ENCODE assay signal across 1 cellular context in the genomic region with DNA sequence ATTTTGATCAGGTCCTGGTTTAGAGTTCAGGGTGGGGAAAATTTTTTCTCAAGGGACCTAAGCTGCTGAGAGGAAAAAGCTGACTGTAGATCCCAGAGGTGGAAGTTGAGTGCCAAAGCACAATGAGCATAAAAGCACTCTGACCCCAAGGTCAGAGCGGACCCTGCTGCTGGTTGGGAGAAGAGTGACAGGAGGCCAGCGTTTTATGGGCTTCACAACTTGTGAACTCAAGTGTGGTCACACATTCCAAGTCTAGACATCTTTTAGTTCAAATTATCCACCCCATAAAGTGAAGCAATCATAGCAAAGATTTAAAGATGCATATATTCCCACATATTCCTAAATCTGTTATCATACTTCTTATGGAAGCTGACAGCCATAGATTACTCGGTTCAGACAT.
TF ChIP-seq lines count a peak whose summit lies in the region.

No MANE protein-coding gene starts in this region.

TF ChIP-seq in GM23338, 12 proteins besides CTCF, POLR2A, EP300 and RAD21 (continued from another document):
- TF ChIP-seq NANOG (IDR thresholded peaks at IDR 0.05; ENCODE audit: borderline replicate concordance) (no peak), ZNF331 (CRISPR knock-in tag; IDR thresholded peaks at IDR 0.05; ENCODE audit: low read depth) (no peak)
- TF ChIP-seq, protein P1, sequence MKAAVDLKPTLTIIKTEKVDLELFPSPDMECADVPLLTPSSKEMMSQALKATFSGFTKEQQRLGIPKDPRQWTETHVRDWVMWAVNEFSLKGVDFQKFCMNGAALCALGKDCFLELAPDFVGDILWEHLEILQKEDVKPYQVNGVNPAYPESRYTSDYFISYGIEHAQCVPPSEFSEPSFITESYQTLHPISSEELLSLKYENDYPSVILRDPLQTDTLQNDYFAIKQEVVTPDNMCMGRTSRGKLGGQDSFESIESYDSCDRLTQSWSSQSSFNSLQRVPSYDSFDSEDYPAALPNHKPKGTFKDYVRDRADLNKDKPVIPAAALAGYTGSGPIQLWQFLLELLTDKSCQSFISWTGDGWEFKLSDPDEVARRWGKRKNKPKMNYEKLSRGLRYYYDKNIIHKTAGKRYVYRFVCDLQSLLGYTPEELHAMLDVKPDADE (IDR thresholded peaks at IDR 0.05), result no peak
- TF ChIP-seq, protein P2, sequence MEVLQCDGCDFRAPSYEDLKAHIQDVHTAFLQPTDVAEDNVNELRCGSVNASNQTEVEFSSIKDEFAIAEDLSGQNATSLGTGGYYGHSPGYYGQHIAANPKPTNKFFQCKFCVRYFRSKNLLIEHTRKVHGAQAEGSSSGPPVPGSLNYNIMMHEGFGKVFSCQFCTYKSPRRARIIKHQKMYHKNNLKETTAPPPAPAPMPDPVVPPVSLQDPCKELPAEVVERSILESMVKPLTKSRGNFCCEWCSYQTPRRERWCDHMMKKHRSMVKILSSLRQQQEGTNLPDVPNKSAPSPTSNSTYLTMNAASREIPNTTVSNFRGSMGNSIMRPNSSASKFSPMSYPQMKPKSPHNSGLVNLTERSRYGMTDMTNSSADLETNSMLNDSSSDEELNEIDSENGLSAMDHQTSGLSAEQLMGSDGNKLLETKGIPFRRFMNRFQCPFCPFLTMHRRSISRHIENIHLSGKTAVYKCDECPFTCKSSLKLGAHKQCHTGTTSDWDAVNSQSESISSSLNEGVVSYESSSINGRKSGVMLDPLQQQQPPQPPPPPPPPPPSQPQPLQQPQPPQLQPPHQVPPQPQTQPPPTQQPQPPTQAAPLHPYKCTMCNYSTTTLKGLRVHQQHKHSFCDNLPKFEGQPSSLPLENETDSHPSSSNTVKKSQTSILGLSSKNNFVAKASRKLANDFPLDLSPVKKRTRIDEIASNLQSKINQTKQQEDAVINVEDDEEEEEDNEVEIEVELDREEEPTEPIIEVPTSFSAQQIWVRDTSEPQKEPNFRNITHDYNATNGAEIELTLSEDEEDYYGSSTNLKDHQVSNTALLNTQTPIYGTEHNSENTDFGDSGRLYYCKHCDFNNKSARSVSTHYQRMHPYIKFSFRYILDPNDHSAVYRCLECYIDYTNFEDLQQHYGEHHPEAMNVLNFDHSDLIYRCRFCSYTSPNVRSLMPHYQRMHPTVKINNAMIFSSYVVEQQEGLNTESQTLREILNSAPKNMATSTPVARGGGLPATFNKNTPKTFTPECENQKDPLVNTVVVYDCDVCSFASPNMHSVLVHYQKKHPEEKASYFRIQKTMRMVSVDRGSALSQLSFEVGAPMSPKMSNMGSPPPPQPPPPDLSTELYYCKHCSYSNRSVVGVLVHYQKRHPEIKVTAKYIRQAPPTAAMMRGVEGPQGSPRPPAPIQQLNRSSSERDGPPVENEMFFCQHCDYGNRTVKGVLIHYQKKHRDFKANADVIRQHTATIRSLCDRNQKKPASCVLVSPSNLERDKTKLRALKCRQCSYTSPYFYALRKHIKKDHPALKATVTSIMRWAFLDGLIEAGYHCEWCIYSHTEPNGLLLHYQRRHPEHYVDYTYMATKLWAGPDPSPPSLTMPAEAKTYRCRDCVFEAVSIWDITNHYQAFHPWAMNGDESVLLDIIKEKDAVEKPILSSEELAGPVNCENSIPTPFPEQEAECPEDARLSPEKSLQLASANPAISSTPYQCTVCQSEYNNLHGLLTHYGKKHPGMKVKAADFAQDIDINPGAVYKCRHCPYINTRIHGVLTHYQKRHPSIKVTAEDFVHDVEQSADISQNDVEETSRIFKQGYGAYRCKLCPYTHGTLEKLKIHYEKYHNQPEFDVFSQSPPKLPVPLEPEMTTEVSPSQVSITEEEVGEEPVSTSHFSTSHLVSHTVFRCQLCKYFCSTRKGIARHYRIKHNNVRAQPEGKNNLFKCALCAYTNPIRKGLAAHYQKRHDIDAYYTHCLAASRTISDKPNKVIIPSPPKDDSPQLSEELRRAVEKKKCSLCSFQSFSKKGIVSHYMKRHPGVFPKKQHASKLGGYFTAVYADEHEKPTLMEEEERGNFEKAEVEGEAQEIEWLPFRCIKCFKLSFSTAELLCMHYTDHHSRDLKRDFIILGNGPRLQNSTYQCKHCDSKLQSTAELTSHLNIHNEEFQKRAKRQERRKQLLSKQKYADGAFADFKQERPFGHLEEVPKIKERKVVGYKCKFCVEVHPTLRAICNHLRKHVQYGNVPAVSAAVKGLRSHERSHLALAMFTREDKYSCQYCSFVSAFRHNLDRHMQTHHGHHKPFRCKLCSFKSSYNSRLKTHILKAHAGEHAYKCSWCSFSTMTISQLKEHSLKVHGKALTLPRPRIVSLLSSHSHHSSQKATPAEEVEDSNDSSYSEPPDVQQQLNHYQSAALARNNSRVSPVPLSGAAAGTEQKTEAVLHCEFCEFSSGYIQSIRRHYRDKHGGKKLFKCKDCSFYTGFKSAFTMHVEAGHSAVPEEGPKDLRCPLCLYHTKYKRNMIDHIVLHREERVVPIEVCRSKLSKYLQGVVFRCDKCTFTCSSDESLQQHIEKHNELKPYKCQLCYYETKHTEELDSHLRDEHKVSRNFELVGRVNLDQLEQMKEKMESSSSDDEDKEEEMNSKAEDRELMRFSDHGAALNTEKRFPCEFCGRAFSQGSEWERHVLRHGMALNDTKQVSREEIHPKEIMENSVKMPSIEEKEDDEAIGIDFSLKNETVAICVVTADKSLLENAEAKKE (CRISPR knock-in tag; IDR thresholded peaks at IDR 0.05), result no peak
- TF ChIP-seq, protein P3, sequence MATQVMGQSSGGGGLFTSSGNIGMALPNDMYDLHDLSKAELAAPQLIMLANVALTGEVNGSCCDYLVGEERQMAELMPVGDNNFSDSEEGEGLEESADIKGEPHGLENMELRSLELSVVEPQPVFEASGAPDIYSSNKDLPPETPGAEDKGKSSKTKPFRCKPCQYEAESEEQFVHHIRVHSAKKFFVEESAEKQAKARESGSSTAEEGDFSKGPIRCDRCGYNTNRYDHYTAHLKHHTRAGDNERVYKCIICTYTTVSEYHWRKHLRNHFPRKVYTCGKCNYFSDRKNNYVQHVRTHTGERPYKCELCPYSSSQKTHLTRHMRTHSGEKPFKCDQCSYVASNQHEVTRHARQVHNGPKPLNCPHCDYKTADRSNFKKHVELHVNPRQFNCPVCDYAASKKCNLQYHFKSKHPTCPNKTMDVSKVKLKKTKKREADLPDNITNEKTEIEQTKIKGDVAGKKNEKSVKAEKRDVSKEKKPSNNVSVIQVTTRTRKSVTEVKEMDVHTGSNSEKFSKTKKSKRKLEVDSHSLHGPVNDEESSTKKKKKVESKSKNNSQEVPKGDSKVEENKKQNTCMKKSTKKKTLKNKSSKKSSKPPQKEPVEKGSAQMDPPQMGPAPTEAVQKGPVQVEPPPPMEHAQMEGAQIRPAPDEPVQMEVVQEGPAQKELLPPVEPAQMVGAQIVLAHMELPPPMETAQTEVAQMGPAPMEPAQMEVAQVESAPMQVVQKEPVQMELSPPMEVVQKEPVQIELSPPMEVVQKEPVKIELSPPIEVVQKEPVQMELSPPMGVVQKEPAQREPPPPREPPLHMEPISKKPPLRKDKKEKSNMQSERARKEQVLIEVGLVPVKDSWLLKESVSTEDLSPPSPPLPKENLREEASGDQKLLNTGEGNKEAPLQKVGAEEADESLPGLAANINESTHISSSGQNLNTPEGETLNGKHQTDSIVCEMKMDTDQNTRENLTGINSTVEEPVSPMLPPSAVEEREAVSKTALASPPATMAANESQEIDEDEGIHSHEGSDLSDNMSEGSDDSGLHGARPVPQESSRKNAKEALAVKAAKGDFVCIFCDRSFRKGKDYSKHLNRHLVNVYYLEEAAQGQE (IDR thresholded peaks at IDR 0.05; ENCODE audit: unreplicated experiment), result no peak
